20 cellular contexts compared by ENCODE assay signal in genomic region chr4:89539797-89540711, GRCh38.
DNase-seq lines count a peak whose midpoint lies in the region; ATAC-seq, FAIRE-seq and TF ChIP-seq lines count a peak whose summit lies in the region.
"Had no signal": no experiment of that assay in that cellular context is flagged by ENCODE, and none has a peak within 500 bp of the region (broad histone marks: within the 10 kb centered on the region; RNA-seq: fewer than 3 reads in every experiment).

No MANE protein-coding gene starts in this region.

- in situ Hi-C loops in G401 (cut with HindIII; ENCODE audit: low sequenced_read_pairs): no loop called here

- peak; percentile 72 for FAIRE-seq in bronchial epithelial cell (lab: Jason Lieb, UNC)

- TF ChIP-seq CTCF in bronchial epithelial cell (IDR thresholded peaks at IDR 0.05; ENCODE audit: insufficient read depth, low read length, severe bottlenecking) (no peak), neural crest cell (conservative IDR thresholded peaks at IDR 0.05) (no peak)

- intact Hi-C loops in activated CD4-positive, alpha-beta T cell treated with anti-CD3 and anti-CD28 coated beads for 36 hours (cut with DNase I, micrococcal nuclease): no loop called here

- no peaks in the 10 kb centered on the region for H3K36me3 Mint-ChIP-seq in activated CD4-positive, alpha-beta T cell treated with anti-CD3 and anti-CD28 coated beads for 36 hours (ENCODE audit: low read depth)
- no peaks in the 10 kb centered on the region for H3K36me3 Mint-ChIP-seq in neural crest cell (ENCODE audit: low read depth)

- H3K36me3 ChIP-seq in bronchial epithelial cell (ENCODE audit: control insufficient read depth, insufficient read depth, low read length): no peaks in the 10 kb centered on the region
- H3K36me3 ChIP-seq: cardiac muscle cell, spleen had no signal

- POLR2A ChIA-PET in activated CD4-positive, alpha-beta T cell treated with anti-CD3 and anti-CD28 coated beads for 36 hours (lab: Charles Lee): no interaction called here

- H3K4me1 Mint-ChIP-seq in activated CD4-positive, alpha-beta T cell treated with anti-CD3 and anti-CD28 coated beads for 36 hours: peaks cover 12% of the 10 kb centered on the region
- H3K4me1 Mint-ChIP-seq in neural crest cell: peaks cover 21% of the 10 kb centered on the region
- H3K4me1 Mint-ChIP-seq: T-helper 17 cell had no signal

- peaks cover 11% of the 10 kb centered on the region for H3K27me3 Mint-ChIP-seq in activated CD4-positive, alpha-beta T cell treated with anti-CD3 and anti-CD28 coated beads for 36 hours
- no peaks in the 10 kb centered on the region for H3K27me3 Mint-ChIP-seq in neural crest cell (ENCODE audit: low read depth)
- H3K27me3 Mint-ChIP-seq: progenitor cell of endocrine pancreas had no signal

- peak; percentile 55 for ATAC-seq in activated CD4-positive, alpha-beta T cell treated with anti-CD3 and anti-CD28 coated beads for 36 hours
- no peak for ATAC-seq in HG03432 (IDR thresholded peaks at IDR 0.05; ENCODE audit: unreplicated experiment)
- ATAC-seq: left colon, T-helper 17 cell had no signal

- DNase-seq in activated CD4-positive, alpha-beta T cell treated with anti-CD3 and anti-CD28 coated beads for 36 hours: no peak
- DNase-seq in activated CD4-positive, alpha-beta T cell treated with anti-CD3 and anti-CD28 coated beads, Interleukin-2, amount 50 U/mL, for 48 hours: no peak
- DNase-seq in M059J (ENCODE audit: low read depth) (peak; percentile 74), bronchial epithelial cell (ENCODE audit: low read depth) (no peak), neural crest cell (ENCODE audit: low read depth, low spot score) (no peak), G401 (ENCODE audit: low spot score) (no peak), NCI-H1092 (lab: John Stamatoyannopoulos, UW) (no peak)
- DNase-seq: 8988T; effector CD4-positive, alpha-beta T cell; left colon; NCI-H1417 treated with DMSO at 0.1 percent for 48 hours; NCI-H2227 treated with DMSO at 0.1 percent for 48 hours; NK-92 treated with Interleukin-12 subunit alpha and Interleukin-12 subunit beta, amount 100 ng/mL, for 24 hours; SHP77; spleen; stimulated activated naive CD4-positive, alpha-beta T cell treated with Interleukin-2 at 50 U/mL for 16 hours; T-helper 17 cell had no signal

- peaks cover 13% of the 10 kb centered on the region for H3K9me3 Mint-ChIP-seq in activated CD4-positive, alpha-beta T cell treated with anti-CD3 and anti-CD28 coated beads for 36 hours (ENCODE audit: low read depth)
- peaks cover 10% of the 10 kb centered on the region for H3K9me3 Mint-ChIP-seq in neural crest cell

- no peaks in the 10 kb centered on the region for H3K27me3 ChIP-seq in bronchial epithelial cell (ENCODE audit: control insufficient read depth, insufficient read depth, low read length)
- H3K27me3 ChIP-seq: cardiac muscle cell, spleen had no signal

- H3K27ac Mint-ChIP-seq in activated CD4-positive, alpha-beta T cell treated with anti-CD3 and anti-CD28 coated beads for 36 hours: no peak overlapping the region
- peak overlapping the region; percentile 68 for H3K27ac Mint-ChIP-seq in neural crest cell (ENCODE audit: unreplicated experiment)
- H3K27ac Mint-ChIP-seq: progenitor cell of endocrine pancreas, T-helper 17 cell had no signal

- H3K4me3 ChIP-seq in bronchial epithelial cell (ENCODE audit: low read depth, low read length): no peak overlapping the region
- H3K4me3 ChIP-seq: cardiac muscle cell, spleen had no signal

- H3K4me3 Mint-ChIP-seq in activated CD4-positive, alpha-beta T cell treated with anti-CD3 and anti-CD28 coated beads for 36 hours: no peak overlapping the region
- no peak overlapping the region for H3K4me3 Mint-ChIP-seq in neural crest cell
- H3K4me3 Mint-ChIP-seq: T-helper 17 cell had no signal

- CTCF ChIA-PET in activated CD4-positive, alpha-beta T cell treated with anti-CD3 and anti-CD28 coated beads for 36 hours (lab: Charles Lee): no interaction called here
